Comparison of ENCODE assay signal across 20 cellular contexts in genomic region chr12:91609283-91609682, GRCh38.
"Had no signal": no experiment of that assay in that cellular context is flagged by ENCODE, and none has a peak within 500 bp of the region (broad histone marks: within the 10 kb centered on the region; RNA-seq: fewer than 3 reads in every experiment).

No MANE protein-coding gene starts in this region.

- H3K27ac Mint-ChIP-seq: activated naive CD8-positive, alpha-beta T cell treated with anti-CD3 and anti-CD28 coated beads for 36 hours; effector memory CD8-positive, alpha-beta T cell; naive B cell; neural progenitor cell; progenitor cell of endocrine pancreas; stimulated activated naive CD8-positive, alpha-beta T cell treated with anti-CD3 and anti-CD28 coated beads, Interleukin-15, Interleukin-2, amounts not matched to agents 100 ng/mL and 50 ng/mL, for 24 hours; T-helper 2 cell treated with Interferon-gamma antibody and Interleukin-4, amounts not matched to agents 5 μg/mL and 100 μg/mL, for 36 hours had no signal

- H3K36me3 ChIP-seq: lower lobe of right lung, neural progenitor cell, spleen, tibial artery had no signal

- ATAC-seq: effector memory CD8-positive, alpha-beta T cell; esophagus mucosa; left cardiac atrium; SK-N-SH treated with all-trans-retinoic acid at 6 μM for 48 hours had no signal

- H3K4me1 ChIP-seq: lower lobe of right lung, neural progenitor cell, spleen, tibial artery had no signal

- H3K4me3 Mint-ChIP-seq: activated naive CD8-positive, alpha-beta T cell treated with anti-CD3 and anti-CD28 coated beads for 36 hours; effector memory CD8-positive, alpha-beta T cell; naive B cell; neural progenitor cell; stimulated activated naive CD8-positive, alpha-beta T cell treated with anti-CD3 and anti-CD28 coated beads, Interleukin-15, Interleukin-2, amounts not matched to agents 100 ng/mL and 50 ng/mL, for 24 hours; T-helper 2 cell treated with Interferon-gamma antibody and Interleukin-4, amounts not matched to agents 5 μg/mL and 100 μg/mL, for 36 hours had no signal

- H3K9ac ChIP-seq: neural progenitor cell had no signal

- H3K4me2 ChIP-seq: neural progenitor cell had no signal

- H3K9me3 ChIP-seq: lower lobe of right lung, spleen, tibial artery had no signal

- H3K27me3 Mint-ChIP-seq: progenitor cell of endocrine pancreas; stimulated activated naive CD8-positive, alpha-beta T cell treated with anti-CD3 and anti-CD28 coated beads, Interleukin-15, Interleukin-2, amounts not matched to agents 100 ng/mL and 50 ng/mL, for 24 hours had no signal

- H3K9me3 Mint-ChIP-seq: activated naive CD8-positive, alpha-beta T cell treated with anti-CD3 and anti-CD28 coated beads for 36 hours; effector memory CD8-positive, alpha-beta T cell; naive B cell; neural progenitor cell; stimulated activated naive CD8-positive, alpha-beta T cell treated with anti-CD3 and anti-CD28 coated beads, Interleukin-15, Interleukin-2, amounts not matched to agents 100 ng/mL and 50 ng/mL, for 24 hours; T-helper 2 cell treated with Interferon-gamma antibody and Interleukin-4, amounts not matched to agents 5 μg/mL and 100 μg/mL, for 36 hours had no signal

- H3K27me3 ChIP-seq: dorsolateral prefrontal cortex, neural progenitor cell, spleen, tibial artery had no signal

- DNase-seq: activated gamma-delta T cell; activated naive CD8-positive, alpha-beta T cell treated with anti-CD3 and anti-CD28 coated beads for 36 hours; central memory CD4-positive, alpha-beta T cell; dorsolateral prefrontal cortex; effector memory CD8-positive, alpha-beta T cell; foreskin melanocyte; glutamatergic neuron; left cardiac atrium; lower lobe of right lung; naive B cell; spleen; stimulated activated CD4-positive, alpha-beta T cell treated with anti-CD3 and anti-CD28 coated beads, Interleukin-4, amount 100 ng/mL, for 24 hours; tibial artery had no signal

- H3K27ac ChIP-seq: dorsolateral prefrontal cortex, lower lobe of right lung, neural progenitor cell, spleen, tibial artery, VCaP had no signal

- H3K4me3 ChIP-seq: dorsolateral prefrontal cortex, lower lobe of right lung, neural progenitor cell, spleen, tibial artery had no signal

- H3K36me3 Mint-ChIP-seq: activated naive CD8-positive, alpha-beta T cell treated with anti-CD3 and anti-CD28 coated beads for 36 hours; neural progenitor cell had no signal

- H2AFZ ChIP-seq: neural progenitor cell had no signal

- H3K4me1 Mint-ChIP-seq: naive B cell had no signal
